ENCODE assay signal across 18 cellular contexts in the genomic region with DNA sequence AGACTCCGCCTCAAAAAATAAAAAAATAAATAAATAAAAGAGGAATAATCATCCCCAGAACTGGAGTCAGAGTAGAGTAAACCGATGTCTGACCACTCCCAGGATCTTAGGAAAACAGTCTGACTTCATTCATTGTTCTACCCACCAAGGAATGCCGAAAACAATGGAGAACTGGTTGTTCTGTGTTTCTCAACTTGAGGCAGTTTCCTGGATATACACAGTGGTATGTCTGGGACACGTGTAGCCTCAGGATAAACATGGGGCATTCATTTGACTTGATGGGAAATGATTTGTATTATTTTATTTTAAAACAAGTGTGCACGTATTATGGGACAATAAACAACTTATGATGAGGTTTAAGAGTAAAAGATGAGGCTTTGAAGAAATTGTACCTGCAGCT. TPM values are rescaled to one million over a fixed set of nuclear protein-coding genes. Genes with fewer than 3 reads are reported as not detected.
DNase-seq lines count a peak whose midpoint lies in the region; ATAC-seq, FAIRE-seq and TF ChIP-seq lines count a peak whose summit lies in the region.
"Had no signal": no experiment of that assay in that cellular context is flagged by ENCODE, and none has a peak within 500 bp of the region (broad histone marks: within the 10 kb centered on the region; RNA-seq: fewer than 3 reads in every experiment).

No MANE protein-coding gene starts in this region.

- no peak overlapping the region for H3K9ac ChIP-seq in endothelial cell of umbilical vein (replicated peaks; ENCODE audit: extremely low read depth, insufficient read depth, low read length)
- H3K9ac ChIP-seq: BLaER1 had no signal

- no peak for DNase-seq in left ventricle myocardium inferior
- no peak for DNase-seq in left cardiac atrium
- peak; percentile 17 for DNase-seq in endothelial cell of umbilical vein (ENCODE audit: low read depth, low spot score)
- peak; percentile 17 to 41 for DNase-seq in foreskin keratinocyte
- no peak for DNase-seq in effector CD8-positive, alpha-beta T cell (lab: John Stamatoyannopoulos, UW)
- DNase-seq in LoVo (ENCODE audit: low spot score) = no peak
- no peak for DNase-seq in WERI-Rb-1
- DNase-seq: 8988T; AML-193; Caco-2; CD8-positive, alpha-beta memory T cell; DND-41; GDM1; H7 had no signal

- no peak for TF ChIP-seq CTCF in left ventricle myocardium inferior (IDR thresholded peaks at IDR 0.05; ENCODE audit: borderline replicate concordance)
- no peak for TF ChIP-seq CTCF in endothelial cell of umbilical vein (IDR thresholded peaks at IDR 0.05; ENCODE audit: extremely low read depth in 1 of 2, insufficient read depth in 1 of 2, low read depth in 1 of 2, low read length in 2 of 2)
- no peak for TF ChIP-seq CTCF in foreskin keratinocyte (conservative IDR thresholded peaks at IDR 0.05)
- no peak for TF ChIP-seq CTCF in WERI-Rb-1 (IDR thresholded peaks at IDR 0.05; ENCODE audit: low read depth, low read length)

- no peak overlapping the region for H2AFZ ChIP-seq in endothelial cell of umbilical vein (ENCODE audit: low read depth, low read length)
- H2AFZ ChIP-seq: GM23338 had no signal

- POLR2A ChIA-PET in endothelial cell of umbilical vein (lab: Charles Lee) = no interaction called here

- H4K20me1 ChIP-seq in endothelial cell of umbilical vein (replicated peaks; ENCODE audit: control insufficient read depth, extremely low read depth, insufficient read depth, low read length) = no peaks in the 10 kb centered on the region
- H4K20me1 ChIP-seq: BLaER1 had no signal

- no peak overlapping the region for H3K4me2 ChIP-seq in endothelial cell of umbilical vein (ENCODE audit: insufficient read depth, low read length)
- H3K4me2 ChIP-seq: BLaER1, GM23338 had no signal

- H3K79me2 ChIP-seq in endothelial cell of umbilical vein (ENCODE audit: control insufficient read depth, insufficient read depth, low read length) = no peaks in the 10 kb centered on the region

- no peak for FAIRE-seq in endothelial cell of umbilical vein (lab: Jason Lieb, UNC)
- FAIRE-seq: GM12892 had no signal

- dilution Hi-C loops in endothelial cell of umbilical vein (cut with MboI; ENCODE audit: extremely low pct_ligation_motif_present, low sequenced_read_pairs) = no loop called here

- H3K4me3 ChIP-seq in left ventricle myocardium inferior (no peak overlapping the region), endothelial cell of umbilical vein (replicated peaks in 1 of 3; ENCODE audit: insufficient read depth in 1 of 3, low read depth in 1 of 3, low read length in 3 of 3) (no peak overlapping the region), WERI-Rb-1 (ENCODE audit: low read depth, low read length) (no peak overlapping the region)
- H3K4me3 ChIP-seq: BLaER1, GM23338 had no signal

- H3K36me3 ChIP-seq in left ventricle myocardium inferior = no peaks in the 10 kb centered on the region
- no peaks in the 10 kb centered on the region for H3K36me3 ChIP-seq in endothelial cell of umbilical vein (ENCODE audit: control insufficient read depth in 2 of 2, extremely low read depth in 1 of 2, insufficient read depth in 2 of 2, low read length in 2 of 2)
- no peaks in the 10 kb centered on the region for H3K36me3 ChIP-seq in WERI-Rb-1
- H3K36me3 ChIP-seq: BLaER1 had no signal

- CTCF ChIA-PET in endothelial cell of umbilical vein (lab: Charles Lee) = no interaction called here

- no TSS peak for BruUV-seq in endothelial cell of umbilical vein (replicated peaks; lab: Mats Ljungman, UMichigan)

- TF ChIP-seq POLR2A in endothelial cell of umbilical vein (IDR thresholded peaks at IDR 0.05; ENCODE audit: low read depth, low read length) = no peak

- H3K27ac ChIP-seq in left ventricle myocardium inferior (replicated peaks) (peak overlapping the region; percentile 55), endothelial cell of umbilical vein (ENCODE audit: insufficient read depth, low read depth, low read length) (no peak overlapping the region), foreskin keratinocyte (no peak overlapping the region), WERI-Rb-1 (no peak overlapping the region)
- H3K27ac ChIP-seq: BLaER1, HL-60 had no signal

- H3K4me1 ChIP-seq in left ventricle myocardium inferior (no peaks in the 10 kb centered on the region), endothelial cell of umbilical vein (ENCODE audit: control insufficient read depth, extremely low read depth, insufficient read depth, low read length) (no peaks in the 10 kb centered on the region), foreskin keratinocyte (peaks cover 15% of the 10 kb centered on the region)
- H3K4me1 ChIP-seq: BLaER1 had no signal

- H3K9me3 ChIP-seq in left ventricle myocardium inferior (replicated peaks) = peaks cover 8% of the 10 kb centered on the region
- no peaks in the 10 kb centered on the region for H3K9me3 ChIP-seq in endothelial cell of umbilical vein (replicated peaks; ENCODE audit: control insufficient read depth, insufficient read depth, low read length)
- peaks cover 21% of the 10 kb centered on the region for H3K9me3 ChIP-seq in WERI-Rb-1 (ENCODE audit: severe bottlenecking)

- intact Hi-C loops in left ventricle myocardium inferior (cut with micrococcal nuclease) = no loop called here
- intact Hi-C loops in left cardiac atrium (cut with DNase I) = no loop called here
- intact Hi-C loops in endothelial cell of umbilical vein (cut with micrococcal nuclease) = no loop called here

- H3K27me3 ChIP-seq in left ventricle myocardium inferior (ENCODE audit: low read depth) = no peaks in the 10 kb centered on the region
- H3K27me3 ChIP-seq in endothelial cell of umbilical vein (ENCODE audit: control insufficient read depth in 2 of 2, insufficient read depth in 2 of 2, low read length in 2 of 2) = no peaks in the 10 kb centered on the region
- no peaks in the 10 kb centered on the region for H3K27me3 ChIP-seq in foreskin keratinocyte
- no peaks in the 10 kb centered on the region for H3K27me3 ChIP-seq in WERI-Rb-1 (ENCODE audit: insufficient read depth, low read depth, severe bottlenecking)
- H3K27me3 ChIP-seq: BLaER1 had no signal

- no peaks in the 10 kb centered on the region for H3K9me1 ChIP-seq in endothelial cell of umbilical vein (replicated peaks; ENCODE audit: control insufficient read depth, extremely low read depth, insufficient read depth, low read length)

- ATAC-seq in left cardiac atrium (no peak), foreskin keratinocyte (no peak)
- ATAC-seq: GM23338 had no signal

TF ChIP-seq in endothelial cell of umbilical vein, 7 proteins besides CTCF, POLR2A, EP300 and RAD21:
- TF ChIP-seq EZH2 (IDR thresholded peaks at IDR 0.05; ENCODE audit: borderline replicate concordance, low read depth, low read length, severe bottlenecking) (no peak), JUN (IDR thresholded peaks at IDR 0.05; ENCODE audit: borderline replicate concordance, insufficient read depth, insufficient read length, low read depth) (no peak), POLR2AphosphoS5 (IDR thresholded peaks at IDR 0.05; ENCODE audit: insufficient read depth, low read depth, low read length) (no peak), GATA2 (IDR thresholded peaks at IDR 0.05; ENCODE audit: insufficient read depth, insufficient read length, low read depth, low read length) (no peak), MYC (IDR thresholded peaks at IDR 0.05; ENCODE audit: low read depth, low read length) (no peak), FOS (IDR thresholded peaks at IDR 0.05; ENCODE audit: borderline replicate concordance, insufficient read depth, low read length) (no peak)
- TF ChIP-seq, protein P1, sequence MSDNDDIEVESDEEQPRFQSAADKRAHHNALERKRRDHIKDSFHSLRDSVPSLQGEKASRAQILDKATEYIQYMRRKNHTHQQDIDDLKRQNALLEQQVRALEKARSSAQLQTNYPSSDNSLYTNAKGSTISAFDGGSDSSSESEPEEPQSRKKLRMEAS (IDR thresholded peaks at IDR 0.05; ENCODE audit: insufficient read depth, insufficient read length) = no peak

RNA-seq across cellular contexts. Expression of a gene that starts 32.8 kb away (rescaled TPM):
- total RNA-seq in left ventricle myocardium inferior (115 TPM), left cardiac atrium (100 to 1,000 TPM in 1 of 2 donors, 10 to 100 TPM in 1; 84.0 to 120 TPM), endothelial cell of umbilical vein (153 and 158 TPM in 2 replicates), foreskin keratinocyte (116 and 136 TPM in 2 replicates)
- polyA plus RNA-seq in endothelial cell of umbilical vein (46.4 and 46.5 TPM in 2 replicates), foreskin keratinocyte (82.2 and 87.9 TPM in 2 replicates)
- 64.7 and 69.4 TPM in 2 replicates for polyA plus RNA-seq in endothelial cell of umbilical vein (2011; cell fraction: cytosol; rRNA removed)
- 81.8 and 105 TPM in 2 replicates for polyA plus RNA-seq in endothelial cell of umbilical vein (2011; cell fraction: nucleus; rRNA removed)
- 117 and 174 TPM in 2 replicates for polyA plus RNA-seq in endothelial cell of umbilical vein (2012)
- polyA minus RNA-seq in endothelial cell of umbilical vein = 130 and 171 TPM in 2 replicates
- polyA minus RNA-seq in endothelial cell of umbilical vein (2011; cell fraction: cytosol; rRNA and poly(A)+ RNA removed) = 50.3 TPM
- 71.7 and 110 TPM in 2 replicates for polyA minus RNA-seq in endothelial cell of umbilical vein (2011; cell fraction: nucleus; rRNA and poly(A)+ RNA removed)

RNA-seq across cellular contexts. Expression of a gene that starts 49.0 kb away (rescaled TPM):
- total RNA-seq in left ventricle myocardium inferior (20.8 TPM), left cardiac atrium (10 to 100 TPM; 19.2 to 22.7 TPM), endothelial cell of umbilical vein (22.9 and 24.7 TPM in 2 replicates), foreskin keratinocyte (19.7 and 20.6 TPM in 2 replicates)
- polyA plus RNA-seq in endothelial cell of umbilical vein (8.4 and 11.0 TPM in 2 replicates), foreskin keratinocyte (16.3 and 18.5 TPM in 2 replicates)
- 11.7 and 11.9 TPM in 2 replicates for polyA plus RNA-seq in endothelial cell of umbilical vein (2011; cell fraction: cytosol; rRNA removed)
- polyA plus RNA-seq in endothelial cell of umbilical vein (2011; cell fraction: nucleus; rRNA removed) = 14.1 and 15.9 TPM in 2 replicates
- polyA plus RNA-seq in endothelial cell of umbilical vein (2012) = 17.8 and 22.4 TPM in 2 replicates
- polyA minus RNA-seq in endothelial cell of umbilical vein = 11.9 and 13.6 TPM in 2 replicates
- polyA minus RNA-seq in endothelial cell of umbilical vein (2011; cell fraction: cytosol; rRNA and poly(A)+ RNA removed) = 16.4 TPM
- 11.9 and 13.7 TPM in 2 replicates for polyA minus RNA-seq in endothelial cell of umbilical vein (2011; cell fraction: nucleus; rRNA and poly(A)+ RNA removed)

Comparison
In these comparisons a context has a peak if more than half of its experiments do, and no peak if none do; other contexts are left out.
1. DNase-seq: peak in endothelial cell of umbilical vein (single experiment) and foreskin keratinocyte (2 of 2); none in left ventricle myocardium inferior (single experiment), left cardiac atrium (single experiment), effector CD8-positive, alpha-beta T cell (single experiment), LoVo (single experiment) and WERI-Rb-1 (single experiment).